1 cellular context compared by ENCODE assay signal in the genomic region with DNA sequence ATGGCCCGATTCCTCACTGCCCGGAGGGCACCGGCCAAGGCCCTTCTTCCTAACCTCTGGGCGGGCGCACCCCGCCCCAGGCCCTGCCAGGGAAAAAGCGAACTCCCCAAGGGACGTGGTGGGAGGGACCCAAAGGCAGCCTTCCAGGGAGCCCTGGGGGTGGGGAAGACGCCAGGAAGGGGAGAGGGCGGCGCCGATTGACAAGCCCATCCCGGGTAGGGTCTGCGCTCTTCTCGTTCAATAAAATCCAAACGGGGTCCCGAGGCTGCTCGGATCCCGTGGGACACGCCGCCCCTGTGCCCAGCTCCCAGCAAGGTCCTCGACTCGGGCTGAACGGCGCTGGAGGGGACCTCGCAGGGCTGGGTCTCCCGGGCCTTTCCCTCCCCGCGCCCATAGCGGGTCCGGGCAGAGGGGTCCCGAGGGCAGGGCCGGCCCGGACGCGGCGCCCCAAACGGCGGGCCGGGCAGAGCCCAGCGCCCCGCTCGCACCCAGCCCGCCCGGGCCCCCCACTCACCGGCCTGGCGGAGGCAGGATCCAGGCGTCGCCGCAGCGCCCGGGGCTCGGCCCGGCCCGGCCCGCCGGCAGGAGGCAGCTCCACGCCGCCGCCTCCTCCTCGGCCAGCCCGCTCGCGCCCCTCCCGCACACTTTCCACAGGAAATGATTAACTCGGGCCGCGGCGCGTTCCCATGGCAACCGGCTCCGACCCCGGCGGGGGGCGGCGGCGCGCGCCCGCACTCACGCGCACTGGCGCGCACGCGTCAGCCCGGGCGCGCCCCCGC.
TF ChIP-seq lines count a peak whose summit lies in the region.

A gene with protein sequence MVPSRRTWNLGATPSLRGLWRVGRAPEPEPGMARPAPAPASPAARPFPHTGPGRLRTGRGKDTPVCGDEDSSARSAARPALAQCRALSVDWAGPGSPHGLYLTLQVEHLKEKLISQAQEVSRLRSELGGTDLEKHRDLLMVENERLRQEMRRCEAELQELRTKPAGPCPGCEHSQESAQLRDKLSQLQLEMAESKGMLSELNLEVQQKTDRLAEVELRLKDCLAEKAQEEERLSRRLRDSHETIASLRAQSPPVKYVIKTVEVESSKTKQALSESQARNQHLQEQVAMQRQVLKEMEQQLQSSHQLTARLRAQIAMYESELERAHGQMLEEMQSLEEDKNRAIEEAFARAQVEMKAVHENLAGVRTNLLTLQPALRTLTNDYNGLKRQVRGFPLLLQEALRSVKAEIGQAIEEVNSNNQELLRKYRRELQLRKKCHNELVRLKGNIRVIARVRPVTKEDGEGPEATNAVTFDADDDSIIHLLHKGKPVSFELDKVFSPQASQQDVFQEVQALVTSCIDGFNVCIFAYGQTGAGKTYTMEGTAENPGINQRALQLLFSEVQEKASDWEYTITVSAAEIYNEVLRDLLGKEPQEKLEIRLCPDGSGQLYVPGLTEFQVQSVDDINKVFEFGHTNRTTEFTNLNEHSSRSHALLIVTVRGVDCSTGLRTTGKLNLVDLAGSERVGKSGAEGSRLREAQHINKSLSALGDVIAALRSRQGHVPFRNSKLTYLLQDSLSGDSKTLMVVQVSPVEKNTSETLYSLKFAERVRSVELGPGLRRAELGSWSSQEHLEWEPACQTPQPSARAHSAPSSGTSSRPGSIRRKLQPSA (minus strand): TSS at position 636 of the 779 bp plus-strand sequence. CDS start 4,248 bp downstream, outside the sequence.

TF ChIP-seq in SK-N-SH treated with all-trans-retinoic acid at 6 μM for 48 hours, 23 proteins besides CTCF, POLR2A, EP300 and RAD21 (continued from another document):
- TF ChIP-seq, protein P1, sequence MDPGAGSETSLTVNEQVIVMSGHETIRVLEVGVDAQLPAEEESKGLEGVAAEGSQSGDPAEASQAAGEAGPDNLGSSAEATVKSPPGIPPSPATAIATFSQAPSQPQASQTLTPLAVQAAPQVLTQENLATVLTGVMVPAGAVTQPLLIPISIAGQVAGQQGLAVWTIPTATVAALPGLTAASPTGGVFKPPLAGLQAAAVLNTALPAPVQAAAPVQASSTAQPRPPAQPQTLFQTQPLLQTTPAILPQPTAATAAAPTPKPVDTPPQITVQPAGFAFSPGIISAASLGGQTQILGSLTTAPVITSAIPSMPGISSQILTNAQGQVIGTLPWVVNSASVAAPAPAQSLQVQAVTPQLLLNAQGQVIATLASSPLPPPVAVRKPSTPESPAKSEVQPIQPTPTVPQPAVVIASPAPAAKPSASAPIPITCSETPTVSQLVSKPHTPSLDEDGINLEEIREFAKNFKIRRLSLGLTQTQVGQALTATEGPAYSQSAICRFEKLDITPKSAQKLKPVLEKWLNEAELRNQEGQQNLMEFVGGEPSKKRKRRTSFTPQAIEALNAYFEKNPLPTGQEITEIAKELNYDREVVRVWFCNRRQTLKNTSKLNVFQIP (CRISPR knock-in tag; IDR thresholded peaks at IDR 0.05; ENCODE audit: borderline replicate concordance, low read depth), result no peak
- TF ChIP-seq CSDC2 (CRISPR knock-in tag; IDR thresholded peaks at IDR 0.05), result 0 out of 2 replicates have a peak, but pooled peaks have one; percentile 53
- TF ChIP-seq, protein P2, sequence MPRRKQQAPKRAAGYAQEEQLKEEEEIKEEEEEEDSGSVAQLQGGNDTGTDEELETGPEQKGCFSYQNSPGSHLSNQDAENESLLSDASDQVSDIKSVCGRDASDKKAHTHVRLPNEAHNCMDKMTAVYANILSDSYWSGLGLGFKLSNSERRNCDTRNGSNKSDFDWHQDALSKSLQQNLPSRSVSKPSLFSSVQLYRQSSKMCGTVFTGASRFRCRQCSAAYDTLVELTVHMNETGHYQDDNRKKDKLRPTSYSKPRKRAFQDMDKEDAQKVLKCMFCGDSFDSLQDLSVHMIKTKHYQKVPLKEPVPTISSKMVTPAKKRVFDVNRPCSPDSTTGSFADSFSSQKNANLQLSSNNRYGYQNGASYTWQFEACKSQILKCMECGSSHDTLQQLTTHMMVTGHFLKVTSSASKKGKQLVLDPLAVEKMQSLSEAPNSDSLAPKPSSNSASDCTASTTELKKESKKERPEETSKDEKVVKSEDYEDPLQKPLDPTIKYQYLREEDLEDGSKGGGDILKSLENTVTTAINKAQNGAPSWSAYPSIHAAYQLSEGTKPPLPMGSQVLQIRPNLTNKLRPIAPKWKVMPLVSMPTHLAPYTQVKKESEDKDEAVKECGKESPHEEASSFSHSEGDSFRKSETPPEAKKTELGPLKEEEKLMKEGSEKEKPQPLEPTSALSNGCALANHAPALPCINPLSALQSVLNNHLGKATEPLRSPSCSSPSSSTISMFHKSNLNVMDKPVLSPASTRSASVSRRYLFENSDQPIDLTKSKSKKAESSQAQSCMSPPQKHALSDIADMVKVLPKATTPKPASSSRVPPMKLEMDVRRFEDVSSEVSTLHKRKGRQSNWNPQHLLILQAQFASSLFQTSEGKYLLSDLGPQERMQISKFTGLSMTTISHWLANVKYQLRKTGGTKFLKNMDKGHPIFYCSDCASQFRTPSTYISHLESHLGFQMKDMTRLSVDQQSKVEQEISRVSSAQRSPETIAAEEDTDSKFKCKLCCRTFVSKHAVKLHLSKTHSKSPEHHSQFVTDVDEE (CRISPR knock-in tag; IDR thresholded peaks at IDR 0.05), result peak; percentile 88
- TF ChIP-seq ZFP30 (CRISPR knock-in tag; IDR thresholded peaks at IDR 0.05), result no peak
- TF ChIP-seq OSR1 (CRISPR knock-in tag; IDR thresholded peaks at IDR 0.05), result no peak
- no peak for TF ChIP-seq GLIS3 (CRISPR knock-in tag; IDR thresholded peaks at IDR 0.05)
- TF ChIP-seq, protein P3, sequence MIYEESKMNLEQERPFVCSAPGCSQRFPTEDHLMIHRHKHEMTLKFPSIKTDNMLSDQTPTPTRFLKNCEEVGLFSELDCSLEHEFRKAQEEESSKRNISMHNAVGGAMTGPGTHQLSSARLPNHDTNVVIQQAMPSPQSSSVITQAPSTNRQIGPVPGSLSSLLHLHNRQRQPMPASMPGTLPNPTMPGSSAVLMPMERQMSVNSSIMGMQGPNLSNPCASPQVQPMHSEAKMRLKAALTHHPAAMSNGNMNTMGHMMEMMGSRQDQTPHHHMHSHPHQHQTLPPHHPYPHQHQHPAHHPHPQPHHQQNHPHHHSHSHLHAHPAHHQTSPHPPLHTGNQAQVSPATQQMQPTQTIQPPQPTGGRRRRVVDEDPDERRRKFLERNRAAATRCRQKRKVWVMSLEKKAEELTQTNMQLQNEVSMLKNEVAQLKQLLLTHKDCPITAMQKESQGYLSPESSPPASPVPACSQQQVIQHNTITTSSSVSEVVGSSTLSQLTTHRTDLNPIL (CRISPR knock-in tag; IDR thresholded peaks at IDR 0.05; ENCODE audit: low read depth), result no peak
- TF ChIP-seq, protein P4, sequence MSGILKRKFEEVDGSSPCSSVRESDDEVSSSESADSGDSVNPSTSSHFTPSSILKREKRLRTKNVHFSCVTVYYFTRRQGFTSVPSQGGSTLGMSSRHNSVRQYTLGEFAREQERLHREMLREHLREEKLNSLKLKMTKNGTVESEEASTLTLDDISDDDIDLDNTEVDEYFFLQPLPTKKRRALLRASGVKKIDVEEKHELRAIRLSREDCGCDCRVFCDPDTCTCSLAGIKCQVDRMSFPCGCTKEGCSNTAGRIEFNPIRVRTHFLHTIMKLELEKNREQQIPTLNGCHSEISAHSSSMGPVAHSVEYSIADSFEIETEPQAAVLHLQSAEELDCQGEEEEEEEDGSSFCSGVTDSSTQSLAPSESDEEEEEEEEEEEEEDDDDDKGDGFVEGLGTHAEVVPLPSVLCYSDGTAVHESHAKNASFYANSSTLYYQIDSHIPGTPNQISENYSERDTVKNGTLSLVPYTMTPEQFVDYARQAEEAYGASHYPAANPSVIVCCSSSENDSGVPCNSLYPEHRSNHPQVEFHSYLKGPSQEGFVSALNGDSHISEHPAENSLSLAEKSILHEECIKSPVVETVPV (CRISPR knock-in tag; IDR thresholded peaks at IDR 0.05), result no peak
- no peak for TF ChIP-seq ZFP3 (CRISPR knock-in tag; IDR thresholded peaks at IDR 0.05)
- 0 out of 2 replicates have a peak, but pooled peaks have one; percentile 5 for TF ChIP-seq ZNF8 (CRISPR knock-in tag; IDR thresholded peaks at IDR 0.05)
- TF ChIP-seq ZNF565 (CRISPR knock-in tag; conservative IDR thresholded peaks at IDR 0.05; ENCODE audit: low read depth), result no peak
- no peak for TF ChIP-seq ISL1 (CRISPR knock-in tag; IDR thresholded peaks at IDR 0.05)
- TF ChIP-seq TOX (CRISPR knock-in tag; IDR thresholded peaks at IDR 0.05; ENCODE audit: borderline replicate concordance), result no peak
- TF ChIP-seq, protein P5, sequence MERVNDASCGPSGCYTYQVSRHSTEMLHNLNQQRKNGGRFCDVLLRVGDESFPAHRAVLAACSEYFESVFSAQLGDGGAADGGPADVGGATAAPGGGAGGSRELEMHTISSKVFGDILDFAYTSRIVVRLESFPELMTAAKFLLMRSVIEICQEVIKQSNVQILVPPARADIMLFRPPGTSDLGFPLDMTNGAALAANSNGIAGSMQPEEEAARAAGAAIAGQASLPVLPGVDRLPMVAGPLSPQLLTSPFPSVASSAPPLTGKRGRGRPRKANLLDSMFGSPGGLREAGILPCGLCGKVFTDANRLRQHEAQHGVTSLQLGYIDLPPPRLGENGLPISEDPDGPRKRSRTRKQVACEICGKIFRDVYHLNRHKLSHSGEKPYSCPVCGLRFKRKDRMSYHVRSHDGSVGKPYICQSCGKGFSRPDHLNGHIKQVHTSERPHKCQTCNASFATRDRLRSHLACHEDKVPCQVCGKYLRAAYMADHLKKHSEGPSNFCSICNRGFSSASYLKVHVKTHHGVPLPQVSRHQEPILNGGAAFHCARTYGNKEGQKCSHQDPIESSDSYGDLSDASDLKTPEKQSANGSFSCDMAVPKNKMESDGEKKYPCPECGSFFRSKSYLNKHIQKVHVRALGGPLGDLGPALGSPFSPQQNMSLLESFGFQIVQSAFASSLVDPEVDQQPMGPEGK (CRISPR knock-in tag; IDR thresholded peaks at IDR 0.05; ENCODE audit: borderline replicate concordance), result no peak
